ENCODE assay signal across 16 cellular contexts in genomic region chr3:127777332-127777731, GRCh38.
"Had no signal": no experiment of that assay in that cellular context is flagged by ENCODE, and none has a peak within 500 bp of the region (broad histone marks: within the 10 kb centered on the region; RNA-seq: fewer than 3 reads in every experiment).

No MANE protein-coding gene starts in this region.

- ATAC-seq: activated CD4-positive, alpha-beta T cell treated with anti-CD3 and anti-CD28 coated beads for 36 hours; heart right ventricle; left lung had no signal

- H3K27me3 ChIP-seq: ascending aorta, cardiac muscle cell, heart right ventricle, left lung, ovary, tibial artery, uterus had no signal

- H3K9me3 ChIP-seq: ascending aorta, left lung, ovary, tibial artery, uterus had no signal

- DNase-seq: activated CD4-positive, alpha-beta memory T cell treated with anti-CD3 and anti-CD28 coated beads, Interleukin-2, amount 10 ng/mL, durations not matched to agents 7 days and 5 days; activated CD4-positive, alpha-beta T cell treated with anti-CD3 and anti-CD28 coated beads for 36 hours; activated CD8-positive, alpha-beta memory T cell treated with anti-CD3 and anti-CD28 coated beads, Interleukin-2, amount 50 U/mL, for 48 hours; activated naive CD4-positive, alpha-beta T cell; heart right ventricle; left lung; ovary; tibial artery; uterus; WERI-Rb-1 had no signal

- H3K4me3 ChIP-seq: ascending aorta, cardiac muscle cell, heart right ventricle, left lung, ovary, skin epidermis, tibial artery, uterus had no signal

- H3K27ac ChIP-seq: cardiac muscle cell, left lung, ovary, uterus, WERI-Rb-1 had no signal

- H3K36me3 ChIP-seq: ascending aorta, cardiac muscle cell, ovary, tibial artery, uterus, WERI-Rb-1 had no signal

- H3K4me3 Mint-ChIP-seq: activated CD4-positive, alpha-beta memory T cell treated with anti-CD3 and anti-CD28 coated beads, Interleukin-2, amount 10 ng/mL, durations not matched to agents 7 days and 5 days; activated CD4-positive, alpha-beta T cell treated with anti-CD3 and anti-CD28 coated beads for 36 hours; activated T-helper 1 cell treated with anti-CD3 and anti-CD28 coated beads, Interleukin-12 subunit alpha, Interleukin-12 subunit beta, Interleukin-2, Interleukin-4 antibody, amounts not matched to agents 30 ng/mL and 10 ng/mL and 1 ng/mL, durations not matched to agents 14 hours and 24 hours and 36 hours had no signal

- FAIRE-seq: colon, frontal cortex had no signal

- H3K27ac Mint-ChIP-seq: activated CD4-positive, alpha-beta memory T cell treated with anti-CD3 and anti-CD28 coated beads, Interleukin-2, amount 10 ng/mL, durations not matched to agents 7 days and 5 days; activated CD4-positive, alpha-beta T cell treated with anti-CD3 and anti-CD28 coated beads for 36 hours; activated T-helper 1 cell treated with anti-CD3 and anti-CD28 coated beads, Interleukin-12 subunit alpha, Interleukin-12 subunit beta, Interleukin-2, Interleukin-4 antibody, amounts not matched to agents 30 ng/mL and 10 ng/mL and 1 ng/mL, durations not matched to agents 14 hours and 24 hours and 36 hours had no signal
